8 cellular contexts compared by ENCODE assay signal in genomic region chr1:44799770-44800584, GRCh38. TPM values are rescaled to one million over a fixed set of nuclear protein-coding genes. Genes with fewer than 3 reads are reported as not detected.
DNase-seq lines count a peak whose midpoint lies in the region; ATAC-seq and TF ChIP-seq lines count a peak whose summit lies in the region.

Gene PLK3, plus strand, starts transcription at chr1:44800377. Its CDS starts 87 bp downstream, at chr1:44800464.

- no peaks in the 10 kb centered on the region for H3K9me3 Mint-ChIP-seq in activated B cell treated with CpG ODN at 0.5 μM for 24 hours

- ATAC-seq in GM19023 (IDR thresholded peaks at IDR 0.05; ENCODE audit: unreplicated experiment) (peak; percentile 84), HG03280 (IDR thresholded peaks at IDR 0.05; ENCODE audit: unreplicated experiment) (peak; percentile 82), activated B cell treated with CpG ODN at 0.5 μM for 24 hours (ENCODE audit: low read depth) (peak; percentile 88)

- TF ChIP-seq CTCF in AG10803 (conservative IDR thresholded peaks at IDR 0.05; ENCODE audit: low read length) (peak; percentile 84), activated B cell treated with CpG ODN at 0.5 μM for 24 hours (IDR thresholded peaks at IDR 0.05) (peak; percentile 30), spleen (IDR thresholded peaks at IDR 0.05 in 8 of 11, conservative IDR thresholded peaks at IDR 0.05 in 3 of 11) (peak; percentile 85 to 97 (median 95))

- H3K27ac ChIP-seq in caudate nucleus (ENCODE audit: low read depth, low read length), result peak within 1 kb of the TSS; percentile 96
- H3K27ac ChIP-seq in spleen, result peak within 1 kb of the TSS; percentile 83 to 98 (median 96)

- peaks cover 33% of the 10 kb centered on the region for H3K4me1 Mint-ChIP-seq in activated B cell treated with CpG ODN at 0.5 μM for 24 hours

- H3K27me3 Mint-ChIP-seq in activated B cell treated with CpG ODN at 0.5 μM for 24 hours, result no peaks in the 10 kb centered on the region

- H3K4me3 ChIP-seq in AG10803 (ENCODE audit: low read length), result peak within 1 kb of the TSS; percentile 83
- H3K4me3 ChIP-seq in spleen, result peak within 1 kb of the TSS; percentile 68 to 87 (median 81)

- 0% methylated on average over 35 to 79 of the region's 79 CpGs for WGBS in spleen, 5 donors

- peak; percentile 98 for DNase-seq in AG10803 (ENCODE audit: low read depth)
- peak; percentile 98 for DNase-seq in NCI-H345 (lab: John Stamatoyannopoulos, UW)
- DNase-seq in activated B cell treated with CpG ODN at 0.5 μM for 24 hours, result peak; percentile 94
- peak; percentile 69 to 100 (median 98) for DNase-seq in caudate nucleus (lab: John Stamatoyannopoulos, UW)
- DNase-seq in inferior parietal cortex (ENCODE audit: extremely low spot score), result peak; percentile 93
- peak; percentile 100 for DNase-seq in spleen

- H3K9me3 ChIP-seq in spleen, result no peaks in the 10 kb centered on the region

- H3K27ac Mint-ChIP-seq in activated B cell treated with CpG ODN at 0.5 μM for 24 hours, result peak within 1 kb of the TSS; percentile 100

- H3K36me3 ChIP-seq in spleen, result peaks cover 0 to 30% (median 22%) of the 10 kb centered on the region in 6 donors

- intact Hi-C loops in activated B cell treated with CpG ODN at 0.5 μM for 24 hours (cut with micrococcal nuclease), result loop anchor here (1.0 to 10.0 kb wide), 11 partner anchors 9 to 1453 kb away; partner anchors contain the start of genes EIF2B3, HECTD3, MUTYH and NASP
- intact Hi-C loops in spleen (cut with DNase I; ENCODE audit: low total_unique reads), result no loop called here

- peaks cover 11 to 57% (median 40%) of the 10 kb centered on the region in 6 donors for H3K4me1 ChIP-seq in spleen

- CTCF ChIA-PET in activated B cell treated with CpG ODN at 0.5 μM for 24 hours (lab: Charles Lee), result interaction anchor here (0.6 to 2.0 kb wide), 15 partner anchors 9 to 693 kb away, joined by 3 to 25 read pairs (median 5); partner anchors contain the start of genes HECTD3, PTCH2, RNU5D-1 and RPS8

- peaks cover 37% of the 10 kb centered on the region for H3K36me3 Mint-ChIP-seq in activated B cell treated with CpG ODN at 0.5 μM for 24 hours (ENCODE audit: low read depth)

- H3K4me3 Mint-ChIP-seq in activated B cell treated with CpG ODN at 0.5 μM for 24 hours, result peak within 1 kb of the TSS; percentile 97

- POLR2A ChIA-PET in activated B cell treated with CpG ODN at 0.5 μM for 24 hours (lab: Charles Lee), result interaction anchor here (0.6 to 8.7 kb wide), 31 partner anchors 9 to 1081 kb away, joined by 3 to 339 read pairs (median 7); partner anchors contain the start of genes AKR1A1, BTBD19, EIF2B3 and HECTD3

- peak; percentile 47 to 82 (median 75) for TF ChIP-seq POLR2A in spleen (IDR thresholded peaks at IDR 0.05)

- no peaks in the 10 kb centered on the region for H3K27me3 ChIP-seq in spleen (replicated peaks in 1 of 7)

RNA-seq across cellular contexts. Expression of gene PLK3, which starts in this region (rescaled TPM):
- total RNA-seq in activated B cell treated with CpG ODN at 0.5 μM for 24 hours, result 63.0 and 82.0 TPM in 2 replicates
- 10 to 100 TPM; 22.0 to 51.7 (median 33.1) TPM for total RNA-seq in spleen
- 10 to 100 TPM; 14.7 to 24.6 (median 24.3) TPM for polyA plus RNA-seq in spleen

Comparison
In these comparisons a context has a peak if more than half of its experiments do, and no peak if none do; other contexts are left out.
1. Peak in every context shown above with its lines: DNase-seq, ATAC-seq, H3K4me3 ChIP-seq and H3K27ac ChIP-seq.
2. CTCF ChIP-seq: peak in every context shown above with its lines; median percentile 95 in spleen; 84 in AG10803; 30 in activated B cell treated with CpG ODN at 0.5 μM for 24 hours.